Comparison of ENCODE assay signal across 1 cellular context in the genomic region with DNA sequence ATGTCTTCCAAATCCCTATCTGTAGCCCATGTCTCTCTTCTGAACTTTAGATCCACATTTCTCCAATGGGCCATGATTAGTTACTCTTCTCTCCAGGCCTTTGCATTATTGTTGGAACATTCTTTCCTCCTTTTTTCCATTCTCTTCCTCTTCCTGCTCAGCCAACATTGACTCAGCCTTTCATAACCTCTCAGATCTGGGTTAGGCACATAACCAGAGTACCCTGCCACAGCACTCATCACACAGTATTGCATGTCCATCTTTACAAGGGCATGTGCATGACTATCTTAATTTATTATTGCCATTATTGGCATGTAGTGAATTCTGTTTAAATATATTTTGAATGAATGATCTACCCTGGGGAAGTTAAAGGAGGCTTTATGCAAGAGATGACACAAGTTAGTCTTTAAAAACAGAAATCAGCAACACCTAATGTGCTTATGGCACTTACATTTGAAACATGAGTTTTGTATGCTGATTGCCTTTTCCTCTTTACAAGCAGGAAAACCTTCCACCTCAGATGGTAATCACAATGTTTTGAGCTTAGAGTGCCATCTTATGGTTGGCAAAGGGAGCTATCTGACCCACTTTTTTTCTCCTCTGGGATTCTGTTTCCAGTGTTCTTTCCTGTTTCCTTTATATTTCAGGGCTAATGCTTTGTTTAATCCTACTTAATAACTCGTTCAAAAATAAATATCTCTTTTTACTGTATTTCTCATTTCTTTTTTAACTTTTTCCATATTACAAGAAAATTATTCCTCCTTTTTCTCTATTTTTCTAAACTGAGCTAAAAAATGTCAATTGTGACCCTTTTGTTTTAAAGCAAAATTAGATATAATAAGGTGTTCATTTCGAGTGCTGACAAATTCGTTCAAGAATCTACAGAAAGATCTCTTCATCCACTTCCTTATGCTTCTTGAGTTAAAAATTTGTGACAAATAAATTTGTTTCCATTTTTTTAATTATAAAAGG.
TF ChIP-seq lines count a peak whose summit lies in the region.

No MANE protein-coding gene starts in this region.

TF ChIP-seq in GM23338, 12 proteins besides CTCF, POLR2A, EP300 and RAD21 (continued from another document):
- TF ChIP-seq, protein P1, sequence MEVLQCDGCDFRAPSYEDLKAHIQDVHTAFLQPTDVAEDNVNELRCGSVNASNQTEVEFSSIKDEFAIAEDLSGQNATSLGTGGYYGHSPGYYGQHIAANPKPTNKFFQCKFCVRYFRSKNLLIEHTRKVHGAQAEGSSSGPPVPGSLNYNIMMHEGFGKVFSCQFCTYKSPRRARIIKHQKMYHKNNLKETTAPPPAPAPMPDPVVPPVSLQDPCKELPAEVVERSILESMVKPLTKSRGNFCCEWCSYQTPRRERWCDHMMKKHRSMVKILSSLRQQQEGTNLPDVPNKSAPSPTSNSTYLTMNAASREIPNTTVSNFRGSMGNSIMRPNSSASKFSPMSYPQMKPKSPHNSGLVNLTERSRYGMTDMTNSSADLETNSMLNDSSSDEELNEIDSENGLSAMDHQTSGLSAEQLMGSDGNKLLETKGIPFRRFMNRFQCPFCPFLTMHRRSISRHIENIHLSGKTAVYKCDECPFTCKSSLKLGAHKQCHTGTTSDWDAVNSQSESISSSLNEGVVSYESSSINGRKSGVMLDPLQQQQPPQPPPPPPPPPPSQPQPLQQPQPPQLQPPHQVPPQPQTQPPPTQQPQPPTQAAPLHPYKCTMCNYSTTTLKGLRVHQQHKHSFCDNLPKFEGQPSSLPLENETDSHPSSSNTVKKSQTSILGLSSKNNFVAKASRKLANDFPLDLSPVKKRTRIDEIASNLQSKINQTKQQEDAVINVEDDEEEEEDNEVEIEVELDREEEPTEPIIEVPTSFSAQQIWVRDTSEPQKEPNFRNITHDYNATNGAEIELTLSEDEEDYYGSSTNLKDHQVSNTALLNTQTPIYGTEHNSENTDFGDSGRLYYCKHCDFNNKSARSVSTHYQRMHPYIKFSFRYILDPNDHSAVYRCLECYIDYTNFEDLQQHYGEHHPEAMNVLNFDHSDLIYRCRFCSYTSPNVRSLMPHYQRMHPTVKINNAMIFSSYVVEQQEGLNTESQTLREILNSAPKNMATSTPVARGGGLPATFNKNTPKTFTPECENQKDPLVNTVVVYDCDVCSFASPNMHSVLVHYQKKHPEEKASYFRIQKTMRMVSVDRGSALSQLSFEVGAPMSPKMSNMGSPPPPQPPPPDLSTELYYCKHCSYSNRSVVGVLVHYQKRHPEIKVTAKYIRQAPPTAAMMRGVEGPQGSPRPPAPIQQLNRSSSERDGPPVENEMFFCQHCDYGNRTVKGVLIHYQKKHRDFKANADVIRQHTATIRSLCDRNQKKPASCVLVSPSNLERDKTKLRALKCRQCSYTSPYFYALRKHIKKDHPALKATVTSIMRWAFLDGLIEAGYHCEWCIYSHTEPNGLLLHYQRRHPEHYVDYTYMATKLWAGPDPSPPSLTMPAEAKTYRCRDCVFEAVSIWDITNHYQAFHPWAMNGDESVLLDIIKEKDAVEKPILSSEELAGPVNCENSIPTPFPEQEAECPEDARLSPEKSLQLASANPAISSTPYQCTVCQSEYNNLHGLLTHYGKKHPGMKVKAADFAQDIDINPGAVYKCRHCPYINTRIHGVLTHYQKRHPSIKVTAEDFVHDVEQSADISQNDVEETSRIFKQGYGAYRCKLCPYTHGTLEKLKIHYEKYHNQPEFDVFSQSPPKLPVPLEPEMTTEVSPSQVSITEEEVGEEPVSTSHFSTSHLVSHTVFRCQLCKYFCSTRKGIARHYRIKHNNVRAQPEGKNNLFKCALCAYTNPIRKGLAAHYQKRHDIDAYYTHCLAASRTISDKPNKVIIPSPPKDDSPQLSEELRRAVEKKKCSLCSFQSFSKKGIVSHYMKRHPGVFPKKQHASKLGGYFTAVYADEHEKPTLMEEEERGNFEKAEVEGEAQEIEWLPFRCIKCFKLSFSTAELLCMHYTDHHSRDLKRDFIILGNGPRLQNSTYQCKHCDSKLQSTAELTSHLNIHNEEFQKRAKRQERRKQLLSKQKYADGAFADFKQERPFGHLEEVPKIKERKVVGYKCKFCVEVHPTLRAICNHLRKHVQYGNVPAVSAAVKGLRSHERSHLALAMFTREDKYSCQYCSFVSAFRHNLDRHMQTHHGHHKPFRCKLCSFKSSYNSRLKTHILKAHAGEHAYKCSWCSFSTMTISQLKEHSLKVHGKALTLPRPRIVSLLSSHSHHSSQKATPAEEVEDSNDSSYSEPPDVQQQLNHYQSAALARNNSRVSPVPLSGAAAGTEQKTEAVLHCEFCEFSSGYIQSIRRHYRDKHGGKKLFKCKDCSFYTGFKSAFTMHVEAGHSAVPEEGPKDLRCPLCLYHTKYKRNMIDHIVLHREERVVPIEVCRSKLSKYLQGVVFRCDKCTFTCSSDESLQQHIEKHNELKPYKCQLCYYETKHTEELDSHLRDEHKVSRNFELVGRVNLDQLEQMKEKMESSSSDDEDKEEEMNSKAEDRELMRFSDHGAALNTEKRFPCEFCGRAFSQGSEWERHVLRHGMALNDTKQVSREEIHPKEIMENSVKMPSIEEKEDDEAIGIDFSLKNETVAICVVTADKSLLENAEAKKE (CRISPR knock-in tag; IDR thresholded peaks at IDR 0.05), result no peak
